Comparison of ENCODE assay signal across 8 cellular contexts in genomic region chr6:36875250-36875633, GRCh38. TPM values are rescaled to one million over a fixed set of nuclear protein-coding genes. Genes with fewer than 3 reads are reported as not detected.
DNase-seq lines count a peak whose midpoint lies in the region; ATAC-seq and TF ChIP-seq lines count a peak whose summit lies in the region.

No MANE protein-coding gene starts in this region.

- H3K27ac ChIP-seq in PC-9 (peak overlapping the region; percentile 81; the same call in 1 of the 2 replicates), trophoblast cell (ENCODE audit: low read depth, low read length) (no peak overlapping the region)

- BruUV-seq in PC-9 (replicated peaks; lab: Mats Ljungman, UMichigan) = TSS peak; percentile 88

- H3K4ac ChIP-seq in trophoblast cell (ENCODE audit: low read depth, low read length) = no peak overlapping the region

- no peak overlapping the region for H3K18ac ChIP-seq in trophoblast cell (ENCODE audit: low read length)

- H3K36me3 ChIP-seq in ES-I3 (ENCODE audit: insufficient read depth, low read length) (no peaks in the 10 kb centered on the region), PC-9 (ENCODE audit: low read depth) (0 out of 2 replicates have a peak, but pooled peaks cover 11% of the 10 kb centered on the region), trophoblast cell (ENCODE audit: control insufficient read depth in 1 of 2, insufficient read depth in 2 of 2, low read length in 2 of 2) (peaks cover 0 to 2% of the 10 kb centered on the region in 2 experiments)

- TF ChIP-seq CTCF in PC-9 (conservative IDR thresholded peaks at IDR 0.05) (no peak), epithelial cell of proximal tubule (conservative IDR thresholded peaks at IDR 0.05; ENCODE audit: low read depth, low read length) (no peak), lower leg skin (IDR thresholded peaks at IDR 0.05) (no peak)

- DNase-seq in PC-9 (no peak), epithelial cell of proximal tubule (ENCODE audit: low read depth) (no peak), trophoblast cell (no peak), DMS79 treated with DMSO at 0.1 percent for 48 hours (lab: John Stamatoyannopoulos, UW) (no peak), amygdala (lab: John Stamatoyannopoulos, UW) (no peak), lower leg skin (ENCODE audit: low spot score in 2 of 2) (no peak)

- no peak overlapping the region for H3K23ac ChIP-seq in trophoblast cell (ENCODE audit: low read length)

- H4K12ac ChIP-seq in trophoblast cell (ENCODE audit: low read depth, low read length) = no peak overlapping the region

- no peak overlapping the region for H2AK5ac ChIP-seq in trophoblast cell (ENCODE audit: low read length)

- H3K9ac ChIP-seq in ES-I3 (ENCODE audit: low read depth, low read length) = peak overlapping the region; percentile 92
- no peak overlapping the region for H3K9ac ChIP-seq in trophoblast cell (ENCODE audit: low read length)

- CTCF ChIA-PET in PC-9 (lab: Charles Lee) = interaction anchor here (0.6 to 2.8 kb wide), 5 partner anchors 10 to 335 kb away, joined by 3 to 9 read pairs (median 7); no protein-coding TSS in a partner anchor

- no peak overlapping the region for H3K14ac ChIP-seq in trophoblast cell (ENCODE audit: low read length)

- peak overlapping the region; percentile 93 for H3K4me2 ChIP-seq in PC-9
- peak overlapping the region; percentile 79 for H3K4me2 ChIP-seq in trophoblast cell (ENCODE audit: low read length)

- peak overlapping the region; percentile 88 for H2AFZ ChIP-seq in PC-9
- no peak overlapping the region for H2AFZ ChIP-seq in trophoblast cell (ENCODE audit: insufficient read depth, low read length, poor library complexity)

- H2BK12ac ChIP-seq in trophoblast cell (ENCODE audit: low read length) = no peak overlapping the region

- peaks cover 22% of the 10 kb centered on the region for H3K79me2 ChIP-seq in PC-9 (ENCODE audit: low read depth)
- H3K79me2 ChIP-seq in trophoblast cell (ENCODE audit: control insufficient read depth, insufficient read depth, low read length, poor library complexity) = peaks cover 4% of the 10 kb centered on the region

- H3K9me3 ChIP-seq in ES-I3 (ENCODE audit: control insufficient read depth, insufficient read depth, low read length) (no peaks in the 10 kb centered on the region), PC-9 (ENCODE audit: insufficient read depth, low read depth) (no peaks in the 10 kb centered on the region), trophoblast cell (ENCODE audit: insufficient read depth, low read depth, low read length) (no peaks in the 10 kb centered on the region)

- no peaks in the 10 kb centered on the region for H3K9me2 ChIP-seq in PC-9 (ENCODE audit: insufficient read depth)

- POLR2A ChIA-PET in PC-9 (lab: Charles Lee; ENCODE audit: unreplicated experiment) = interaction anchor here (0.6 kb wide), 1 partner anchor 449 kb away, joined by 3 read pairs; no protein-coding TSS in a partner anchor

- no peak for TF ChIP-seq POLR2A in lower leg skin (IDR thresholded peaks at IDR 0.05)

- peak overlapping the region; percentile 41 for H4K8ac ChIP-seq in trophoblast cell (ENCODE audit: low read depth, low read length)

- peak overlapping the region; percentile 78 for H3K4me3 ChIP-seq in PC-9
- H3K4me3 ChIP-seq in epithelial cell of proximal tubule (ENCODE audit: low read depth, low read length) = peak overlapping the region; percentile 86
- H3K4me3 ChIP-seq in trophoblast cell (ENCODE audit: low read depth, low read length) = no peak overlapping the region
- H3K4me3 ChIP-seq in lower leg skin (ENCODE audit: low read depth, poor library complexity, severe bottlenecking) = no peak overlapping the region

- peaks cover 5% of the 10 kb centered on the region for H3K79me1 ChIP-seq in trophoblast cell (ENCODE audit: low read length)

- H3K4me1 ChIP-seq in ES-I3 (ENCODE audit: insufficient read depth, low read length) (peaks cover 8% of the 10 kb centered on the region; the same call in 1 of the 2 replicates), PC-9 (replicated peaks; ENCODE audit: insufficient read depth) (peaks cover 19% of the 10 kb centered on the region), trophoblast cell (ENCODE audit: control insufficient read depth in 1 of 2, insufficient read depth in 2 of 2, low read length in 2 of 2) (peaks cover 2 to 6% of the 10 kb centered on the region in 2 experiments)

- peaks cover 5% of the 10 kb centered on the region; the same call in 1 of the 2 replicates for H3F3A ChIP-seq in PC-9 (ENCODE audit: insufficient read depth, low read depth)

- no peak overlapping the region for H2BK5ac ChIP-seq in trophoblast cell (ENCODE audit: low read depth, low read length, poor library complexity)

- ATAC-seq in GM19328 (IDR thresholded peaks at IDR 0.05; ENCODE audit: unreplicated experiment) = no peak

- no peaks in the 10 kb centered on the region for H3K27me3 ChIP-seq in PC-9 (ENCODE audit: insufficient read depth, low read depth)
- no peaks in the 10 kb centered on the region for H3K27me3 ChIP-seq in trophoblast cell (ENCODE audit: insufficient read depth, low read length)

- no peak overlapping the region for H2BK120ac ChIP-seq in trophoblast cell (ENCODE audit: insufficient read depth, low read length, poor library complexity)

- no peaks in the 10 kb centered on the region for H4K20me1 ChIP-seq in PC-9 (ENCODE audit: insufficient read depth)

- intact Hi-C loops in PC-9 (cut with micrococcal nuclease; ENCODE audit: unreplicated experiment) = no loop called here
- intact Hi-C loops in lower leg skin (cut with DNase I; ENCODE audit: low total_unique reads) = no loop called here

- H4K91ac ChIP-seq in trophoblast cell (ENCODE audit: low read depth, low read length) = no peak overlapping the region

- WGBS in trophoblast cell (ENCODE audit: extremely low coverage, insufficient coverage, insufficient read length) = no CpG with 5 or more reads among the region's 6 CpGs
- 33 to 36% methylated on average over 6 of the region's 6 CpGs for WGBS in lower leg skin, 2 donors

RNA-seq across cellular contexts. Expression of gene PPIL1, which starts 0.6 kb away (rescaled TPM):
- 19.0 and 28.4 TPM in 2 replicates for total RNA-seq in PC-9 (2021)
- 26.6 and 76.6 TPM in 2 replicates for total RNA-seq in epithelial cell of proximal tubule
- 32.6 and 33.1 TPM in 2 replicates for polyA plus RNA-seq in trophoblast cell (2013)
- 1 to 10 TPM; 2.2 to 9.3 (median 7.3) TPM for total RNA-seq in lower leg skin

RNA-seq across cellular contexts. Expression of gene C6orf89, which starts 10.5 kb away (rescaled TPM):
- 28.7 and 40.1 TPM in 2 replicates for total RNA-seq in PC-9 (2021)
- total RNA-seq in epithelial cell of proximal tubule = 16.3 and 18.7 TPM in 2 replicates
- 17.7 and 18.1 TPM in 2 replicates for polyA plus RNA-seq in trophoblast cell (2013)
- total RNA-seq in lower leg skin = 10 to 100 TPM; 27.5 to 47.4 (median 30.5) TPM

RNA-seq across cellular contexts. Expression of gene CPNE5, which starts 36.0 kb away (rescaled TPM):
- total RNA-seq in PC-9 (2021) = 0.37 and 0.40 TPM in 2 replicates
- 0.58 TPM in 1 of 2 replicates, not detected in the other for total RNA-seq in epithelial cell of proximal tubule
- 1.1 and 1.2 TPM in 2 replicates for polyA plus RNA-seq in trophoblast cell (2013)
- 1 to 10 TPM in 1 of 4 donors, under 1 TPM in 2, not detected in 1; 0.23 to 1.1 (median 0.81) TPM for total RNA-seq in lower leg skin

Comparison
In these comparisons a context has a peak if more than half of its experiments do, and no peak if none do; other contexts are left out.
1. H3K4me3 ChIP-seq: peak in PC-9 (single experiment) and epithelial cell of proximal tubule (single experiment); none in trophoblast cell (single experiment) and lower leg skin (single experiment).